In genomic region chr5:124652514-124652819, GRCh38 we compare ENCODE assay signal across 7 cellular contexts.
DNase-seq lines count a peak whose midpoint lies in the region; ATAC-seq and TF ChIP-seq lines count a peak whose summit lies in the region.

No MANE protein-coding gene starts in this region.

- in situ Hi-C loops in astrocyte of the spinal cord (cut with HindIII; ENCODE audit: low sequenced_read_pairs), result no loop called here

- H3K4me1 ChIP-seq in lower lobe of right lung, result peaks cover 70% of the 10 kb centered on the region
- peaks cover 5 to 78% (median 67%) of the 10 kb centered on the region in 5 donors for H3K4me1 ChIP-seq in subcutaneous abdominal adipose tissue (ENCODE audit: control insufficient read depth in 5 of 5, insufficient read depth in 5 of 5, low read length in 5 of 5)

- H3K27me3 ChIP-seq in lower lobe of right lung (ENCODE audit: low read depth) (no peaks in the 10 kb centered on the region), subcutaneous abdominal adipose tissue (ENCODE audit: control insufficient read depth in 5 of 5, insufficient read depth in 4 of 5, low read length in 5 of 5) (peaks cover 0 to 3% (median 0%) of the 10 kb centered on the region in 5 donors)

- ATAC-seq in lower lobe of right lung (no peak), HG02763 (IDR thresholded peaks at IDR 0.05; ENCODE audit: unreplicated experiment) (no peak)

- H3K27ac ChIP-seq in lower lobe of right lung (peak overlapping the region; percentile 74), subcutaneous abdominal adipose tissue (ENCODE audit: low read depth, low read length) (peak overlapping the region; percentile 53)

- H3K9ac ChIP-seq in subcutaneous abdominal adipose tissue (ENCODE audit: low read length in 5 of 5), result peak overlapping the region in 1 of 5 donors; percentile 7

- peak; percentile 30 for DNase-seq in NCI-H460 (ENCODE audit: extremely low read depth, low read depth)
- DNase-seq in astrocyte of the spinal cord (ENCODE audit: low read depth, low spot score), result peak; percentile 51
- no peak for DNase-seq in lower lobe of right lung
- no peak for DNase-seq in stimulated activated CD4-positive, alpha-beta T cell treated with anti-CD3 and anti-CD28 coated beads, Interleukin-1b, Interleukin-23, amount 100 ng/mL, for 48 hours
- no peak for DNase-seq in NCI-H1048 (lab: John Stamatoyannopoulos, UW)

- H3K9me3 ChIP-seq in lower lobe of right lung (no peaks in the 10 kb centered on the region), subcutaneous abdominal adipose tissue (ENCODE audit: control insufficient read depth in 5 of 5, low read length in 5 of 5) (no peaks in the 10 kb centered on the region)

- H3K36me3 ChIP-seq in lower lobe of right lung (peaks cover 11% of the 10 kb centered on the region), subcutaneous abdominal adipose tissue (ENCODE audit: control insufficient read depth in 5 of 5, insufficient read depth in 5 of 5, low read length in 5 of 5) (peaks cover 0 to 8% (median 3%) of the 10 kb centered on the region in 5 donors)

- TF ChIP-seq CTCF in astrocyte of the spinal cord (IDR thresholded peaks at IDR 0.05; ENCODE audit: low read depth, low read length) (no peak), lower lobe of right lung (IDR thresholded peaks at IDR 0.05) (no peak)

- H3K4me3 ChIP-seq in astrocyte of the spinal cord (ENCODE audit: low read depth, low read length), result no peak overlapping the region
- H3K4me3 ChIP-seq in lower lobe of right lung, result peak overlapping the region; percentile 61
- peak overlapping the region in 3 of 5 donors; percentile 67 to 72 (median 72) for H3K4me3 ChIP-seq in subcutaneous abdominal adipose tissue (ENCODE audit: low read depth in 1 of 5, low read length in 5 of 5)

- intact Hi-C loops in lower lobe of right lung (cut with DNase I), result loop anchor here (10.0 kb wide), 1 partner anchor 92 kb away; the partner anchor contains the start of gene ZNF608

Comparison
In these comparisons a context has a peak if more than half of its experiments do, and no peak if none do; other contexts are left out.
1. DNase-seq: peak in NCI-H460 (single experiment) and astrocyte of the spinal cord (single experiment); none in lower lobe of right lung (single experiment), stimulated activated CD4-positive, alpha-beta T cell treated with anti-CD3 and anti-CD28 coated beads, Interleukin-1b, Interleukin-23, amount 100 ng/mL, for 48 hours (single experiment) and NCI-H1048 (single experiment).